Comparison of ENCODE assay signal across 9 cellular contexts in genomic region chr9:12776775-12777055, GRCh38. TPM values are rescaled to one million over a fixed set of nuclear protein-coding genes. Genes with fewer than 3 reads are reported as not detected.
DNase-seq lines count a peak whose midpoint lies in the region; ATAC-seq and TF ChIP-seq lines count a peak whose summit lies in the region.
"Had no signal": no experiment of that assay in that cellular context is flagged by ENCODE, and none has a peak within 500 bp of the region (broad histone marks: within the 10 kb centered on the region; RNA-seq: fewer than 3 reads in every experiment).

No MANE protein-coding gene starts in this region.

- peaks cover 61% of the 10 kb centered on the region for H3K79me2 ChIP-seq in fibroblast of lung (ENCODE audit: control insufficient read depth, insufficient read depth, low read length)

- H3K36me3 ChIP-seq in Peyer's patch (no peaks in the 10 kb centered on the region), fibroblast of lung (ENCODE audit: control insufficient read depth, insufficient read depth, low read length) (peaks cover 2% of the 10 kb centered on the region), neuronal stem cell (replicated peaks in 1 of 2; ENCODE audit: control insufficient read depth in 2 of 2, insufficient read depth in 2 of 2, low read length in 2 of 2) (no peaks in the 10 kb centered on the region)

- H2AFZ ChIP-seq in fibroblast of lung (ENCODE audit: low read length) (no peak overlapping the region), neuronal stem cell (ENCODE audit: low read length) (peak overlapping the region; percentile 100)

- WGBS in neuronal stem cell (ENCODE audit: extremely low coverage in 2 of 2, insufficient read length in 2 of 2, insufficient replicate concordance in 1 of 2), 2 donors: no CpG with 5 or more reads among the region's 3 CpGs

- H3K27me3 ChIP-seq in Peyer's patch (no peaks in the 10 kb centered on the region), fibroblast of lung (ENCODE audit: control insufficient read depth, insufficient read depth, low read length) (no peaks in the 10 kb centered on the region), neuronal stem cell (ENCODE audit: control insufficient read depth in 3 of 3, insufficient read depth in 3 of 3, low read depth in 1 of 3, low read length in 3 of 3) (no peaks in the 10 kb centered on the region)

- H3K4me2 ChIP-seq in fibroblast of lung (ENCODE audit: extremely low read depth, insufficient read depth, low read length) (peak overlapping the region; percentile 94), neuronal stem cell (ENCODE audit: insufficient read depth, low read length, poor library complexity, severe bottlenecking) (no peak overlapping the region)

- H3K23ac ChIP-seq in neuronal stem cell (ENCODE audit: low read depth, low read length, poor library complexity): no peak overlapping the region

- H3K4me3 ChIP-seq in AG09309 (ENCODE audit: control insufficient read depth, low read depth, low read length) (peak overlapping the region; percentile 88), Peyer's patch (peak overlapping the region in 3 of 4 donors; percentile 53 to 82 (median 71)), fibroblast of lung (replicated peaks in 1 of 4; ENCODE audit: control extremely low read depth in 1 of 4, insufficient read depth in 1 of 4, low read depth in 3 of 4, low read length in 4 of 4) (peak overlapping the region; percentile 73 to 98 (median 84)), neuronal stem cell (ENCODE audit: low read length in 2 of 2) (peak overlapping the region in 1 of 2 donors; percentile 72)

- no peak for TF ChIP-seq POLR2A in Peyer's patch (IDR thresholded peaks at IDR 0.05)

- H4K91ac ChIP-seq in neuronal stem cell (ENCODE audit: low read depth, low read length, poor library complexity): no peak overlapping the region

- ATAC-seq in HG02588 (IDR thresholded peaks at IDR 0.05; ENCODE audit: unreplicated experiment) (no peak), HG02840 (IDR thresholded peaks at IDR 0.05; ENCODE audit: low FRiP score, unreplicated experiment) (no peak)

- no peak overlapping the region for H3K4ac ChIP-seq in neuronal stem cell (ENCODE audit: low read length)

- H3K4me1 ChIP-seq in Peyer's patch (no peaks in the 10 kb centered on the region), fibroblast of lung (ENCODE audit: control insufficient read depth, extremely low read depth, insufficient read depth, low read length) (peaks cover 3% of the 10 kb centered on the region), neuronal stem cell (ENCODE audit: control insufficient read depth in 2 of 2, insufficient read depth in 1 of 2, low read depth in 1 of 2, low read length in 2 of 2) (peaks cover 2% of the 10 kb centered on the region in 2 donors)

- no peaks in the 10 kb centered on the region for H3K79me1 ChIP-seq in neuronal stem cell (ENCODE audit: low read depth, low read length)

- no peak overlapping the region for H2BK5ac ChIP-seq in neuronal stem cell (ENCODE audit: low read length)

- no peak overlapping the region for H2BK15ac ChIP-seq in neuronal stem cell (ENCODE audit: low read length)

- no peak overlapping the region for H4K8ac ChIP-seq in neuronal stem cell (ENCODE audit: low read depth, low read length)

- H2AK5ac ChIP-seq in neuronal stem cell (ENCODE audit: low read depth, low read length): no peak overlapping the region

- H2BK120ac ChIP-seq in neuronal stem cell (ENCODE audit: low read depth, low read length): no peak overlapping the region

- TF ChIP-seq CTCF in AG09309 (IDR thresholded peaks at IDR 0.05; ENCODE audit: control insufficient read depth, insufficient read depth, low read depth, low read length, missing control alignments): no peak
- TF ChIP-seq CTCF in Peyer's patch (IDR thresholded peaks at IDR 0.05): no peak
- TF ChIP-seq CTCF in fibroblast of lung (conservative IDR thresholded peaks at IDR 0.05 in 1 of 2, IDR thresholded peaks at IDR 0.05 in 1 of 2; ENCODE audit: low read depth in 1 of 2, low read length in 2 of 2): no peak
- TF ChIP-seq CTCF in GM13977 (IDR thresholded peaks at IDR 0.05; ENCODE audit: extremely low read depth, insufficient read depth, missing control alignments): no peak

- H3K9me3 ChIP-seq in Peyer's patch (no peaks in the 10 kb centered on the region), fibroblast of lung (ENCODE audit: control insufficient read depth, insufficient read depth, low read depth, low read length) (no peaks in the 10 kb centered on the region), neuronal stem cell (replicated peaks in 1 of 2; ENCODE audit: control insufficient read depth in 2 of 2, insufficient read depth in 1 of 2, low read depth in 1 of 2, low read length in 2 of 2) (no peaks in the 10 kb centered on the region)

- H3K18ac ChIP-seq in neuronal stem cell (ENCODE audit: low read length): no peak overlapping the region

- H3K9ac ChIP-seq in fibroblast of lung (ENCODE audit: insufficient read depth, low read length): peak overlapping the region; percentile 88
- no peak overlapping the region for H3K9ac ChIP-seq in neuronal stem cell (ENCODE audit: low read depth, low read length, poor library complexity)

- DNase-seq in AG09309 (ENCODE audit: low read depth): no peak
- no peak for DNase-seq in Peyer's patch
- peak; percentile 56 to 72 for DNase-seq in fibroblast of lung (ENCODE audit: low read depth in 2 of 2)
- no peak for DNase-seq in neuronal stem cell (ENCODE audit: low spot score)
- DNase-seq in GM13977 (ENCODE audit: low spot score): no peak
- DNase-seq in NCI-H524 (lab: John Stamatoyannopoulos, UW): no peak
- DNase-seq: T-helper 9 cell had no signal

- no peaks in the 10 kb centered on the region for H4K20me1 ChIP-seq in fibroblast of lung (ENCODE audit: control insufficient read depth, extremely low read depth, insufficient read depth, low read length)

- no peak overlapping the region for H2BK12ac ChIP-seq in neuronal stem cell (ENCODE audit: low read length)

- peak overlapping the region; percentile 67 to 97 (median 86) for H3K27ac ChIP-seq in Peyer's patch
- H3K27ac ChIP-seq in fibroblast of lung (ENCODE audit: insufficient read depth, low read length): peak overlapping the region; percentile 93
- no peak overlapping the region for H3K27ac ChIP-seq in neuronal stem cell (replicated peaks; ENCODE audit: low read length)

- in situ Hi-C loops in GM13977 (cut with MboI; ENCODE audit: low pct_unique_long_range_greater_than_20kb, low sequenced_read_pairs, unreplicated experiment): no loop called here

- H3K14ac ChIP-seq in neuronal stem cell (ENCODE audit: low read length): no peak overlapping the region

RNA-seq across cellular contexts. Expression of gene LURAP1L, which starts 1.9 kb away (rescaled TPM):
- total RNA-seq in Peyer's patch: 10 to 100 TPM in 3 of 4 donors, 1 to 10 TPM in 1; 7.4 to 33.3 (median 14.3) TPM
- total RNA-seq in fibroblast of lung: 87.6 and 94.1 TPM in 2 replicates
- 26.0 and 39.9 TPM in 2 replicates for polyA plus RNA-seq in fibroblast of lung
- polyA plus RNA-seq in fibroblast of lung (2012): 18.1 and 26.2 TPM in 2 replicates
- polyA minus RNA-seq in fibroblast of lung (ENCODE audit: low replicate concordance): 21.1 and 23.6 TPM in 2 replicates
- 1.3 TPM for polyA plus RNA-seq in neuronal stem cell (2013, experiment 1 of 2)
- 1.0 TPM for polyA plus RNA-seq in neuronal stem cell (2013, experiment 2 of 2)

Comparison
In these comparisons a context has a peak if more than half of its experiments do, and no peak if none do; other contexts are left out.
1. DNase-seq: peak in fibroblast of lung (2 of 2); none in AG09309 (single experiment), Peyer's patch (0 of 3), neuronal stem cell (single experiment), GM13977 (single experiment) and NCI-H524 (0 of 2).